1 cellular context compared by ENCODE assay signal in the genomic region with DNA sequence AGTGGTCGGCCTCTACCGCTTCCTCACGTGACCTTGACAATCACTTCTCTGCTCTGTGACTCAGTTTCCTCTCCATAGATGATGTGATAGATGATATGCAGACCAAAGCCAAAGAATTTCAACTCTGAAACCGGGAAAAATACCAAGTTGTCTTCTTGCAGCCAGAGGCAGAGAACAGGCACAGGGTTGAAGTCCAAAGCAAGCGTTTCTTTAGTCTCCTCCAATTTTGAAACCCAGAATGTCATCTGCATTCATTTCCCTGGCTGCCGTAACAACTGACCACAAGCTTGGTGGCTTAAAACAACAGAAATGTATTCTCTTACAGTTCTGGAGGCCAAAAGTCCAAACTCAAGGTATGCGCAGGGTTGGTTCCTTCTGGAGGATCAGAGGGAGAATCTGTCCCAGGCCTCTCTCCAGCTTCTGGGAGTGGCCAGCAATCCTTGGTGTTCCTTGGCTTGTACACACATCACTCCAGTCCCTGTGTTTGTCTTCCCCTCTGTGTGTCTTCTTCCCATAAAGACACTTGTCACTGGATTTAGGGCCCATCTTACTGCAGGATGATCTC.
TF ChIP-seq lines count a peak whose summit lies in the region.

No MANE protein-coding gene starts in this region.

TF ChIP-seq in HepG2, 621 proteins besides CTCF, POLR2A, EP300 and RAD21:
- TF ChIP-seq HOXA3 (CRISPR knock-in tag; IDR thresholded peaks at IDR 0.05) = no peak
- TF ChIP-seq HNF4A (CRISPR knock-in tag; IDR thresholded peaks at IDR 0.05) = peak; percentile 14; the same call in 1 of the 2 replicates
